ENCODE assay signal across 1 cellular context in the genomic region with DNA sequence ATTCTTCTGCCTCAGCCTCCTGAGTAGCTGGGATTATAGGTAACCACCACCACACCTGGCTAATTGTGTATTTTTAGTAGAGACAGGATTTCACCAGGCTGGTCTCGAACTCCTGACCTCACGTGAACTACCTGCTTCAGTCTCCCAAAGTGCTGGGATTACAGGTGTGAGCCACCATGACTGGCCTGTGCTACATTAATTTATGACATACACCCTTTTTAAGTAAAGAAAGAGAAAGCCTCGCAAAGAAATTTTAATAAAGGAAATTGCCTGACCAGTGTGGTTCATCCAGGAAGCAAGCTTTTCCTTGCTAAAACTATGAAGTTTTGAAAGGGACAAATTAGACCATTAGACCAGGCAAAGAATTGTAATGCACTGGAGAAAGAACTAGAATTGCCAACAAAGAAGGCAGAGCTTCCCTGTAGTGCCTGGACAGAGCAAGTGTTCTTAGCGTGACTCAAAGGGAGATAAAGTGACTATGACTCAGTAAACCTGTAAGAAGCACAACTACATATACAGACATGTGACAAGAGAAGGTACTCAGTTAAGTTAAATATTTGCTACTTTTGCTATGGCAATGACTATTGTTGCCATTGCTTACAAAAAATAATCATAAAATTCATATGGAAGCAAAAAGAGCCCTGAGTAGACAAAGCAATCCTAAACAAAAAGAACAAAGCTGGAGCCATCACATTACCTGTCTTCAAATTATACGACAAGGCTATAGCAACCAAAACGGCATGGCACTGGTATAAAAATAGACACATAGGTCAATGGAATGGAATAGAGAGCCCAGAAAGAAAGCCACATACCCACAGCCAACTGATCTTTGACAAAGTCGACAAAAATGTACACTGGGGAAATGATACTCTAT.
TF ChIP-seq lines count a peak whose summit lies in the region.

No MANE protein-coding gene starts in this region.

TF ChIP-seq in GM12878, 131 proteins besides CTCF, POLR2A, EP300 and RAD21:
- TF ChIP-seq, protein P1, sequence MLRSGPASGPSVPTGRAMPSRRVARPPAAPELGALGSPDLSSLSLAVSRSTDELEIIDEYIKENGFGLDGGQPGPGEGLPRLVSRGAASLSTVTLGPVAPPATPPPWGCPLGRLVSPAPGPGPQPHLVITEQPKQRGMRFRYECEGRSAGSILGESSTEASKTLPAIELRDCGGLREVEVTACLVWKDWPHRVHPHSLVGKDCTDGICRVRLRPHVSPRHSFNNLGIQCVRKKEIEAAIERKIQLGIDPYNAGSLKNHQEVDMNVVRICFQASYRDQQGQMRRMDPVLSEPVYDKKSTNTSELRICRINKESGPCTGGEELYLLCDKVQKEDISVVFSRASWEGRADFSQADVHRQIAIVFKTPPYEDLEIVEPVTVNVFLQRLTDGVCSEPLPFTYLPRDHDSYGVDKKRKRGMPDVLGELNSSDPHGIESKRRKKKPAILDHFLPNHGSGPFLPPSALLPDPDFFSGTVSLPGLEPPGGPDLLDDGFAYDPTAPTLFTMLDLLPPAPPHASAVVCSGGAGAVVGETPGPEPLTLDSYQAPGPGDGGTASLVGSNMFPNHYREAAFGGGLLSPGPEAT (IDR thresholded peaks at IDR 0.05; ENCODE audit: low read depth), result no peak
- no peak for TF ChIP-seq BRCA1 (IDR thresholded peaks at IDR 0.05; ENCODE audit: low read depth, low read length)
- TF ChIP-seq, protein P2, sequence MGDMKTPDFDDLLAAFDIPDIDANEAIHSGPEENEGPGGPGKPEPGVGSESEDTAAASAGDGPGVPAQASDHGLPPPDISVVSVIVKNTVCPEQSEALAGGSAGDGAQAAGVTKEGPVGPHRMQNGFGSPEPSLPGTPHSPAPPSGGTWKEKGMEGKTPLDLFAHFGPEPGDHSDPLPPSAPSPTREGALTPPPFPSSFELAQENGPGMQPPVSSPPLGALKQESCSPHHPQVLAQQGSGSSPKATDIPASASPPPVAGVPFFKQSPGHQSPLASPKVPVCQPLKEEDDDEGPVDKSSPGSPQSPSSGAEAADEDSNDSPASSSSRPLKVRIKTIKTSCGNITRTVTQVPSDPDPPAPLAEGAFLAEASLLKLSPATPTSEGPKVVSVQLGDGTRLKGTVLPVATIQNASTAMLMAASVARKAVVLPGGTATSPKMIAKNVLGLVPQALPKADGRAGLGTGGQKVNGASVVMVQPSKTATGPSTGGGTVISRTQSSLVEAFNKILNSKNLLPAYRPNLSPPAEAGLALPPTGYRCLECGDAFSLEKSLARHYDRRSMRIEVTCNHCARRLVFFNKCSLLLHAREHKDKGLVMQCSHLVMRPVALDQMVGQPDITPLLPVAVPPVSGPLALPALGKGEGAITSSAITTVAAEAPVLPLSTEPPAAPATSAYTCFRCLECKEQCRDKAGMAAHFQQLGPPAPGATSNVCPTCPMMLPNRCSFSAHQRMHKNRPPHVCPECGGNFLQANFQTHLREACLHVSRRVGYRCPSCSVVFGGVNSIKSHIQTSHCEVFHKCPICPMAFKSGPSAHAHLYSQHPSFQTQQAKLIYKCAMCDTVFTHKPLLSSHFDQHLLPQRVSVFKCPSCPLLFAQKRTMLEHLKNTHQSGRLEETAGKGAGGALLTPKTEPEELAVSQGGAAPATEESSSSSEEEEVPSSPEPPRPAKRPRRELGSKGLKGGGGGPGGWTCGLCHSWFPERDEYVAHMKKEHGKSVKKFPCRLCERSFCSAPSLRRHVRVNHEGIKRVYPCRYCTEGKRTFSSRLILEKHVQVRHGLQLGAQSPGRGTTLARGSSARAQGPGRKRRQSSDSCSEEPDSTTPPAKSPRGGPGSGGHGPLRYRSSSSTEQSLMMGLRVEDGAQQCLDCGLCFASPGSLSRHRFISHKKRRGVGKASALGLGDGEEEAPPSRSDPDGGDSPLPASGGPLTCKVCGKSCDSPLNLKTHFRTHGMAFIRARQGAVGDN (IDR thresholded peaks at IDR 0.05), result no peak
- TF ChIP-seq BACH1 (IDR thresholded peaks at IDR 0.05; ENCODE audit: borderline replicate concordance), result no peak
- TF ChIP-seq YY1 (IDR thresholded peaks at IDR 0.05; ENCODE audit: low read depth, low read length), result no peak
- TF ChIP-seq ZBED1 (IDR thresholded peaks at IDR 0.05; ENCODE audit: borderline replicate concordance), result no peak
- TF ChIP-seq, protein P3, sequence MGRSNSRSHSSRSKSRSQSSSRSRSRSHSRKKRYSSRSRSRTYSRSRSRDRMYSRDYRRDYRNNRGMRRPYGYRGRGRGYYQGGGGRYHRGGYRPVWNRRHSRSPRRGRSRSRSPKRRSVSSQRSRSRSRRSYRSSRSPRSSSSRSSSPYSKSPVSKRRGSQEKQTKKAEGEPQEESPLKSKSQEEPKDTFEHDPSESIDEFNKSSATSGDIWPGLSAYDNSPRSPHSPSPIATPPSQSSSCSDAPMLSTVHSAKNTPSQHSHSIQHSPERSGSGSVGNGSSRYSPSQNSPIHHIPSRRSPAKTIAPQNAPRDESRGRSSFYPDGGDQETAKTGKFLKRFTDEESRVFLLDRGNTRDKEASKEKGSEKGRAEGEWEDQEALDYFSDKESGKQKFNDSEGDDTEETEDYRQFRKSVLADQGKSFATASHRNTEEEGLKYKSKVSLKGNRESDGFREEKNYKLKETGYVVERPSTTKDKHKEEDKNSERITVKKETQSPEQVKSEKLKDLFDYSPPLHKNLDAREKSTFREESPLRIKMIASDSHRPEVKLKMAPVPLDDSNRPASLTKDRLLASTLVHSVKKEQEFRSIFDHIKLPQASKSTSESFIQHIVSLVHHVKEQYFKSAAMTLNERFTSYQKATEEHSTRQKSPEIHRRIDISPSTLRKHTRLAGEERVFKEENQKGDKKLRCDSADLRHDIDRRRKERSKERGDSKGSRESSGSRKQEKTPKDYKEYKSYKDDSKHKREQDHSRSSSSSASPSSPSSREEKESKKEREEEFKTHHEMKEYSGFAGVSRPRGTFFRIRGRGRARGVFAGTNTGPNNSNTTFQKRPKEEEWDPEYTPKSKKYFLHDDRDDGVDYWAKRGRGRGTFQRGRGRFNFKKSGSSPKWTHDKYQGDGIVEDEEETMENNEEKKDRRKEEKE (IDR thresholded peaks at IDR 0.05), result no peak
- TF ChIP-seq MXI1 (IDR thresholded peaks at IDR 0.05; ENCODE audit: low read depth, low read length), result no peak
- no peak for TF ChIP-seq ZNF217 (IDR thresholded peaks at IDR 0.05)
- TF ChIP-seq, protein P4, sequence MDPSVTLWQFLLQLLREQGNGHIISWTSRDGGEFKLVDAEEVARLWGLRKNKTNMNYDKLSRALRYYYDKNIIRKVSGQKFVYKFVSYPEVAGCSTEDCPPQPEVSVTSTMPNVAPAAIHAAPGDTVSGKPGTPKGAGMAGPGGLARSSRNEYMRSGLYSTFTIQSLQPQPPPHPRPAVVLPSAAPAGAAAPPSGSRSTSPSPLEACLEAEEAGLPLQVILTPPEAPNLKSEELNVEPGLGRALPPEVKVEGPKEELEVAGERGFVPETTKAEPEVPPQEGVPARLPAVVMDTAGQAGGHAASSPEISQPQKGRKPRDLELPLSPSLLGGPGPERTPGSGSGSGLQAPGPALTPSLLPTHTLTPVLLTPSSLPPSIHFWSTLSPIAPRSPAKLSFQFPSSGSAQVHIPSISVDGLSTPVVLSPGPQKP (IDR thresholded peaks at IDR 0.05; ENCODE audit: low read depth, low read length), result no peak
- no peak for TF ChIP-seq KDM1A (IDR thresholded peaks at IDR 0.05; ENCODE audit: borderline replicate concordance)
- TF ChIP-seq CHD1 (IDR thresholded peaks at IDR 0.05; ENCODE audit: low read depth, low read length), result no peak
- no peak for TF ChIP-seq GABPA (IDR thresholded peaks at IDR 0.05; ENCODE audit: low read depth)
- TF ChIP-seq YBX1 (IDR thresholded peaks at IDR 0.05), result no peak
- no peak for TF ChIP-seq MTA2 (IDR thresholded peaks at IDR 0.05; ENCODE audit: low read depth)
- TF ChIP-seq PML (IDR thresholded peaks at IDR 0.05; ENCODE audit: low read length), result no peak
- TF ChIP-seq, protein P5, sequence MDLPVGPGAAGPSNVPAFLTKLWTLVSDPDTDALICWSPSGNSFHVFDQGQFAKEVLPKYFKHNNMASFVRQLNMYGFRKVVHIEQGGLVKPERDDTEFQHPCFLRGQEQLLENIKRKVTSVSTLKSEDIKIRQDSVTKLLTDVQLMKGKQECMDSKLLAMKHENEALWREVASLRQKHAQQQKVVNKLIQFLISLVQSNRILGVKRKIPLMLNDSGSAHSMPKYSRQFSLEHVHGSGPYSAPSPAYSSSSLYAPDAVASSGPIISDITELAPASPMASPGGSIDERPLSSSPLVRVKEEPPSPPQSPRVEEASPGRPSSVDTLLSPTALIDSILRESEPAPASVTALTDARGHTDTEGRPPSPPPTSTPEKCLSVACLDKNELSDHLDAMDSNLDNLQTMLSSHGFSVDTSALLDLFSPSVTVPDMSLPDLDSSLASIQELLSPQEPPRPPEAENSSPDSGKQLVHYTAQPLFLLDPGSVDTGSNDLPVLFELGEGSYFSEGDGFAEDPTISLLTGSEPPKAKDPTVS (IDR thresholded peaks at IDR 0.05; ENCODE audit: low read depth, low read length), result no peak
- no peak for TF ChIP-seq PAX5 (IDR thresholded peaks at IDR 0.05; ENCODE audit: borderline replicate concordance, low read depth, low read length)
- no peak for TF ChIP-seq POLR2AphosphoS5 (IDR thresholded peaks at IDR 0.05; ENCODE audit: low read length)
- TF ChIP-seq, protein P6, sequence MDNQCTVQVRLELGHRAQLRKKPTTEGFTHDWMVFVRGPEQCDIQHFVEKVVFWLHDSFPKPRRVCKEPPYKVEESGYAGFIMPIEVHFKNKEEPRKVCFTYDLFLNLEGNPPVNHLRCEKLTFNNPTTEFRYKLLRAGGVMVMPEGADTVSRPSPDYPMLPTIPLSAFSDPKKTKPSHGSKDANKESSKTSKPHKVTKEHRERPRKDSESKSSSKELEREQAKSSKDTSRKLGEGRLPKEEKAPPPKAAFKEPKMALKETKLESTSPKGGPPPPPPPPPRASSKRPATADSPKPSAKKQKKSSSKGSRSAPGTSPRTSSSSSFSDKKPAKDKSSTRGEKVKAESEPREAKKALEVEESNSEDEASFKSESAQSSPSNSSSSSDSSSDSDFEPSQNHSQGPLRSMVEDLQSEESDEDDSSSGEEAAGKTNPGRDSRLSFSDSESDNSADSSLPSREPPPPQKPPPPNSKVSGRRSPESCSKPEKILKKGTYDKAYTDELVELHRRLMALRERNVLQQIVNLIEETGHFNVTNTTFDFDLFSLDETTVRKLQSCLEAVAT (IDR thresholded peaks at IDR 0.05), result no peak
